24 cellular contexts compared by ENCODE assay signal in the genomic region with DNA sequence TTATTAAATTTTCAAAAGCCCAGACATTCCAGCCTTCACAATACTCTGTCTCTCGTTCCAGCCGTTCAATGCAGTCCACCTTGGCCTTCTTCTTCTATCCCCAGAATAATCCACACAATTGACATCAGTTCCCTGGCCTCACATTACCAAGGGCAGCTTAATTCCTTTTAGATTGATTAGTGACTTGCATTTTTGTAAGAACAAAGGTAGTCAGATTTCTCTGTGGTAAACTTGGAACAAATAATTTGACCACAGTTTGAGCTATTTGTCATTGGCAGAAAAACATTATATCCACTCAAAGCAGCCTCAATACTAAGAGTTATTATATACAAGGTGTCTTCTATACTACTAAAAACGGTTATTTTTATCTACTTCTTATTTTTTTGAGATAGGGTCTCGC.
"Had no signal": no experiment of that assay in that cellular context is flagged by ENCODE, and none has a peak within 500 bp of the region (broad histone marks: within the 10 kb centered on the region; RNA-seq: fewer than 3 reads in every experiment).

No MANE protein-coding gene starts in this region.

- H3K4me2 ChIP-seq: neural progenitor cell had no signal

- H2AFZ ChIP-seq: neural progenitor cell had no signal

- H3K27me3 Mint-ChIP-seq: central memory CD8-positive, alpha-beta T cell; stimulated activated naive B cell treated with anti-CD40 and anti-IgM and Interleukin-4, amounts not matched to agents 10 μg/mL and 1 μg/mL and 100 μg/mL, for 72 hours had no signal

- ATAC-seq: left lung; lower lobe of right lung; naive thymus-derived CD8-positive, alpha-beta T cell; right cardiac atrium; stimulated activated naive B cell treated with anti-CD40 and anti-IgM and Interleukin-4, amounts not matched to agents 10 μg/mL and 1 μg/mL and 100 μg/mL, for 72 hours had no signal

- H3K27ac ChIP-seq: esophagus muscularis mucosa, left lung, lower lobe of right lung, neural progenitor cell, suprapubic skin, tibial artery had no signal

- H3K36me3 Mint-ChIP-seq: naive thymus-derived CD8-positive, alpha-beta T cell; neural progenitor cell; stimulated activated naive B cell treated with anti-CD40 and anti-IgM and Interleukin-4, amounts not matched to agents 10 μg/mL and 1 μg/mL and 100 μg/mL, for 72 hours had no signal

- H3K27ac Mint-ChIP-seq: dendritic cell treated with granulocyte-macrophage colony-stimulating factor and Interleukin-4, amounts not matched to agents 40 ng/mL and 50 ng/mL, for 4 days; endodermal cell; naive thymus-derived CD8-positive, alpha-beta T cell; neural progenitor cell; stimulated activated naive B cell treated with anti-CD40 and anti-IgM and Interleukin-4, amounts not matched to agents 10 μg/mL and 1 μg/mL and 100 μg/mL, for 72 hours; T-helper 1 cell treated with Interleukin-12 subunit alpha and Interleukin-12 subunit beta and Interleukin-4 antibody, amounts not matched to agents 30 μg/mL and 1 μg/mL, for 36 hours had no signal

- H3K4me3 ChIP-seq: esophagus muscularis mucosa, left lung, lower lobe of right lung, neural progenitor cell, suprapubic skin, tibial artery had no signal

- H3K4me3 Mint-ChIP-seq: central memory CD8-positive, alpha-beta T cell; dendritic cell treated with granulocyte-macrophage colony-stimulating factor and Interleukin-4, amounts not matched to agents 40 ng/mL and 50 ng/mL, for 4 days; endodermal cell; naive thymus-derived CD8-positive, alpha-beta T cell; neural progenitor cell; stimulated activated naive B cell treated with anti-CD40 and anti-IgM and Interleukin-4, amounts not matched to agents 10 μg/mL and 1 μg/mL and 100 μg/mL, for 72 hours; T-helper 1 cell treated with Interleukin-12 subunit alpha and Interleukin-12 subunit beta and Interleukin-4 antibody, amounts not matched to agents 30 μg/mL and 1 μg/mL, for 36 hours had no signal

- H3K4me1 ChIP-seq: neural progenitor cell had no signal

- H3K9ac ChIP-seq: neural progenitor cell had no signal

- DNase-seq: activated CD4-positive, alpha-beta T cell treated with anti-CD3 and anti-CD28 coated beads for 1 hour; activated gamma-delta T cell treated with Interleukin-2 at 50 U/mL for 16 hours; activated naive CD4-positive, alpha-beta T cell treated with anti-CD3 and anti-CD28 coated beads, Interleukin-2, amount 50 U/mL, for 16 hours; activated T-cell treated with anti-CD3 and anti-CD28 coated beads for 4 hours; amygdala; foreskin melanocyte; kidney glomerular epithelial cell; left lung; lower lobe of right lung; mesenchymal stem cell; naive thymus-derived CD8-positive, alpha-beta T cell; right cardiac atrium; stimulated activated CD4-positive, alpha-beta T cell treated with anti-CD3 and anti-CD28 coated beads, Interleukin-15, amount 100 ng/mL, for 24 hours; stimulated activated CD4-positive, alpha-beta T cell treated with anti-CD3 and anti-CD28 coated beads, Interleukin-2, amount 100 ng/mL, for 24 hours; stimulated activated naive B cell treated with anti-CD40 and anti-IgM and Interleukin-4, amounts not matched to agents 10 μg/mL and 1 μg/mL and 100 μg/mL, for 72 hours; T1000 had no signal

- H3K9me3 Mint-ChIP-seq: central memory CD8-positive, alpha-beta T cell; dendritic cell treated with granulocyte-macrophage colony-stimulating factor and Interleukin-4, amounts not matched to agents 40 ng/mL and 50 ng/mL, for 4 days; endodermal cell; naive thymus-derived CD8-positive, alpha-beta T cell; neural progenitor cell; stimulated activated naive B cell treated with anti-CD40 and anti-IgM and Interleukin-4, amounts not matched to agents 10 μg/mL and 1 μg/mL and 100 μg/mL, for 72 hours; T-helper 1 cell treated with Interleukin-12 subunit alpha and Interleukin-12 subunit beta and Interleukin-4 antibody, amounts not matched to agents 30 μg/mL and 1 μg/mL, for 36 hours had no signal

- H3K27me3 ChIP-seq: esophagus muscularis mucosa, left lung, suprapubic skin, tibial artery had no signal

- H3K9me3 ChIP-seq: esophagus muscularis mucosa, left lung, lower lobe of right lung, suprapubic skin, tibial artery had no signal

- H3K36me3 ChIP-seq: esophagus muscularis mucosa, left lung, lower lobe of right lung, neural progenitor cell, suprapubic skin, tibial artery had no signal
